Comparison of ENCODE assay signal across 8 cellular contexts in genomic region chr15:25739687-25740121, GRCh38.
DNase-seq lines count a peak whose midpoint lies in the region; ATAC-seq and TF ChIP-seq lines count a peak whose summit lies in the region.

No MANE protein-coding gene starts in this region.

- ATAC-seq in DND-41 (ENCODE audit: insufficient read depth, low read depth) (no peak), HG02938 (IDR thresholded peaks at IDR 0.05; ENCODE audit: unreplicated experiment) (peak; percentile 58), HG03095 (IDR thresholded peaks at IDR 0.05; ENCODE audit: unreplicated experiment) (no peak), GM19328 (IDR thresholded peaks at IDR 0.05; ENCODE audit: unreplicated experiment) (no peak), HG03175 (IDR thresholded peaks at IDR 0.05; ENCODE audit: unreplicated experiment) (no peak)

- TF ChIP-seq CTCF in DND-41 (IDR thresholded peaks at IDR 0.05; ENCODE audit: borderline replicate concordance, extremely low read depth, low read length, poor library complexity, severe bottlenecking), result peak; percentile 26
- TF ChIP-seq CTCF in retinal pigment epithelial cell (conservative IDR thresholded peaks at IDR 0.05; ENCODE audit: low read depth, low read length), result peak; percentile 61

- H3K4me3 ChIP-seq in DND-41 (ENCODE audit: low read depth in 1 of 2, low read length in 2 of 2) (no peak overlapping the region), SJCRH30 (no peak overlapping the region), retinal pigment epithelial cell (ENCODE audit: low read length) (no peak overlapping the region)

- H3K27me3 ChIP-seq in DND-41 (ENCODE audit: insufficient read depth, low read length, poor library complexity) (no peaks in the 10 kb centered on the region), SJCRH30 (no peaks in the 10 kb centered on the region)

- H3K4me2 ChIP-seq in DND-41 (ENCODE audit: insufficient read depth, low read length), result no peak overlapping the region

- H3K36me3 ChIP-seq in DND-41 (ENCODE audit: insufficient read depth, low read length) (no peaks in the 10 kb centered on the region), SJCRH30 (no peaks in the 10 kb centered on the region)

- no peaks in the 10 kb centered on the region for H4K20me1 ChIP-seq in DND-41 (ENCODE audit: insufficient read depth, low read length)

- H3K27ac ChIP-seq in DND-41 (ENCODE audit: low read length), result no peak overlapping the region
- no peak overlapping the region for H3K27ac ChIP-seq in SJCRH30

- H3K4me1 ChIP-seq in DND-41 (ENCODE audit: insufficient read depth, low read length) (no peaks in the 10 kb centered on the region), SJCRH30 (peaks cover 34% of the 10 kb centered on the region)

- H3K9me3 ChIP-seq in DND-41 (ENCODE audit: insufficient read depth, low read length, severe bottlenecking) (no peaks in the 10 kb centered on the region), SJCRH30 (replicated peaks) (no peaks in the 10 kb centered on the region)

- H3K79me2 ChIP-seq in DND-41 (ENCODE audit: insufficient read depth, low read length), result no peaks in the 10 kb centered on the region

- no peak overlapping the region for H2AFZ ChIP-seq in DND-41 (ENCODE audit: low read depth, low read length)

- DNase-seq in DND-41 (peak; percentile 6), SJCRH30 (peak; percentile 89 to 93), retinal pigment epithelial cell (ENCODE audit: low read depth) (no peak)
- peak; percentile 3 for DNase-seq in effector CD8-positive, alpha-beta T cell (lab: John Stamatoyannopoulos, UW)

- H3K9ac ChIP-seq in DND-41 (ENCODE audit: low read depth, low read length), result no peak overlapping the region
